ENCODE assay signal across 12 cellular contexts in genomic region chr13:114044486-114044885, GRCh38.
A peak's percentile ranks its signal among the peaks of the same experiment; 100 is the strongest.
DNase-seq lines count a peak whose midpoint lies in the region; ATAC-seq and TF ChIP-seq lines count a peak whose summit lies in the region.
"Had no signal": no experiment of that assay in that cellular context is flagged by ENCODE, and none has a peak within 500 bp of the region (broad histone marks: within the 10 kb centered on the region; RNA-seq: fewer than 3 reads in every experiment).

No MANE protein-coding gene starts in this region.

- no peak for TF ChIP-seq CTCF in Panc1 (IDR thresholded peaks at IDR 0.05)
- no peak for TF ChIP-seq CTCF in endothelial cell (IDR thresholded peaks at IDR 0.05; ENCODE audit: unreplicated experiment)

- H3K9me3 Mint-ChIP-seq in endothelial cell (ENCODE audit: unreplicated experiment) = no peaks in the 10 kb centered on the region
- H3K9me3 Mint-ChIP-seq in stimulated activated effector memory CD8-positive, alpha-beta T cell treated with anti-CD3 and anti-CD28 coated beads, Interleukin-12 subunit alpha, Interleukin-12 subunit beta, amount 100 ng/mL, for 72 hours = no peaks in the 10 kb centered on the region

- in situ Hi-C loops in Panc1 (cut with HindIII; ENCODE audit: low pct_unique_long_range_greater_than_20kb, low sequenced_read_pairs) = no loop called here

- CTCF ChIA-PET in Panc1 (lab: Charles Lee) = no interaction called here

- peaks cover 17% of the 10 kb centered on the region for H3K4me1 Mint-ChIP-seq in endothelial cell (ENCODE audit: unreplicated experiment)
- H3K4me1 Mint-ChIP-seq in stimulated activated effector memory CD8-positive, alpha-beta T cell treated with anti-CD3 and anti-CD28 coated beads, Interleukin-12 subunit alpha, Interleukin-12 subunit beta, amount 100 ng/mL, for 72 hours = peaks cover 70% of the 10 kb centered on the region

- H3K4me3 ChIP-seq in Panc1 (ENCODE audit: low read depth in 2 of 2, low read length in 2 of 2) = no peak overlapping the region
- H3K4me3 ChIP-seq: ovary had no signal

- peak overlapping the region; percentile 56 for H3K4me3 Mint-ChIP-seq in endothelial cell (ENCODE audit: unreplicated experiment)
- H3K4me3 Mint-ChIP-seq in stimulated activated effector memory CD8-positive, alpha-beta T cell treated with anti-CD3 and anti-CD28 coated beads, Interleukin-12 subunit alpha, Interleukin-12 subunit beta, amount 100 ng/mL, for 72 hours = no peak overlapping the region

- H3K27ac ChIP-seq in Panc1 (ENCODE audit: low read length) = peak overlapping the region; percentile 90
- H3K27ac ChIP-seq: ovary had no signal

- H3K27ac Mint-ChIP-seq in endothelial cell (ENCODE audit: unreplicated experiment) = peak overlapping the region; percentile 68
- peak overlapping the region; percentile 88 for H3K27ac Mint-ChIP-seq in stimulated activated effector memory CD8-positive, alpha-beta T cell treated with anti-CD3 and anti-CD28 coated beads, Interleukin-12 subunit alpha, Interleukin-12 subunit beta, amount 100 ng/mL, for 72 hours

- no peaks in the 10 kb centered on the region for H3K36me3 ChIP-seq in Panc1 (ENCODE audit: control insufficient read depth, insufficient read depth, low read length)
- H3K36me3 ChIP-seq: ovary had no signal

- H3K27me3 ChIP-seq in Panc1 (ENCODE audit: control insufficient read depth, insufficient read depth, low read length) = no peaks in the 10 kb centered on the region
- H3K27me3 ChIP-seq: ovary had no signal

- no peaks in the 10 kb centered on the region for H3K9me3 ChIP-seq in Panc1 (ENCODE audit: control insufficient read depth, insufficient read depth, low read depth, low read length)
- H3K9me3 ChIP-seq: ovary had no signal

- ATAC-seq in Panc1 = no peak
- no peak for ATAC-seq in stimulated activated effector memory CD8-positive, alpha-beta T cell treated with anti-CD3 and anti-CD28 coated beads, Interleukin-12 subunit alpha, Interleukin-12 subunit beta, amount 100 ng/mL, for 72 hours

- no TSS peak for BruUV-seq in Panc1 (replicated peaks; lab: Mats Ljungman, UMichigan)

- peaks cover 38% of the 10 kb centered on the region for H3K4me1 ChIP-seq in Panc1 (ENCODE audit: control insufficient read depth, insufficient read depth, low read length)

- POLR2A ChIA-PET in Panc1 (lab: Charles Lee) = no interaction called here

- DNase-seq in NCI-H82 (lab: John Stamatoyannopoulos, UW) (peak; percentile 76), NCI-H82 treated with DMSO at 0.1 percent for 48 hours (lab: John Stamatoyannopoulos, UW; ENCODE audit: unreplicated experiment) (no peak), Panc1 (ENCODE audit: low read depth, low spot score) (no peak), endothelial cell (ENCODE audit: low spot score) (no peak), 8988T (no peak), glomerular visceral epithelial cell (ENCODE audit: extremely low spot score) (no peak)
- DNase-seq in stimulated activated effector memory CD8-positive, alpha-beta T cell treated with anti-CD3 and anti-CD28 coated beads, Interleukin-12 subunit alpha, Interleukin-12 subunit beta, amount 100 ng/mL, for 72 hours (ENCODE audit: low spot score in 2 of 2) = no peak
- DNase-seq in activated CD8-positive, alpha-beta memory T cell treated with anti-CD3 and anti-CD28 coated beads for 24 hours = no peak
- DNase-seq: activated gamma-delta T cell, NCI-H2171, T-helper 2 cell had no signal

- H3K27me3 Mint-ChIP-seq in endothelial cell (ENCODE audit: unreplicated experiment) = peaks cover 14% of the 10 kb centered on the region

- H3K36me3 Mint-ChIP-seq in endothelial cell (ENCODE audit: low read depth, unreplicated experiment) = peaks cover 9% of the 10 kb centered on the region
- H3K36me3 Mint-ChIP-seq in stimulated activated effector memory CD8-positive, alpha-beta T cell treated with anti-CD3 and anti-CD28 coated beads, Interleukin-12 subunit alpha, Interleukin-12 subunit beta, amount 100 ng/mL, for 72 hours = peaks cover 77% of the 10 kb centered on the region

- intact Hi-C loops in Panc1 (cut with micrococcal nuclease; ENCODE audit: unreplicated experiment) = loop anchor here (10.0 kb wide), 1 partner anchor 50 kb away; no protein-coding TSS in a partner anchor
